ENCODE assay signal across 1 cellular context in the genomic region with DNA sequence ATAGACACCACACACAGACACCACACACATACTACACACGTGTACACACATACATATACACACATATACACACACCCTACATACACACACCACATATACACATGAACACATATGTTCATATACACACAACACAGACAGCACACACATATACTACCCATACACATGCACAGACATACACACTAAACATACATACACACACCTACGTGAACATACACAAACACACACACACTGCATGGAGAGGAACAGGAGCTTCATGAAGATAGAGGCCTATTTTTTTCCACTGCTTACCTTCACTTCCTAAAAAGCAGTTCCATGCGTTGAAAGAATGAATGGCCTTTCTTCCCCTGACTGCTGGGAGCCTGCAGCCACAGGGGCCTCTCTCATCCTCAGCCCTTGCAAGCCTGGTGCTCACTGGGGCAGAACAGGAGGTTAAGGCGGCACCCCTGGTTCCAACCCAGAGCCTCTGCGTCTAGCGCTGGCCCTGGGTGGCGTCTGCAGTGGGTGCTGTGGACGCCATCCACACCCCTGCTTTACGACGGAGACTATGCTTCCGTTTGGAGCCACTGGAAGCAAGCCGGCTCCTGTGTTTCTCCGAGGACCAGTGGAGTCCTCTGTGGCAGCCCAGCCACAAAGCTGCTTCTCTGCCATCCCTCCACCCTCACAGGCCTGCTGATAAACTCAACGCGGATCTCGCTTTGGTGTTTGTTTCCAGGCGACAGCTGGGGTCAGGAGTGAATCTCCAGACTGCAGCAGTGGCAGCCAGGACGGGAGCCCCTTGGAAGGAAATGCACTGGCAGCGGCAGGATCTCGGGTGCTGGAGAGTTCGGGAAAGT.
TF ChIP-seq lines count a peak whose summit lies in the region.

No MANE protein-coding gene starts in this region.

TF ChIP-seq in WTC11, 78 proteins besides CTCF, POLR2A, EP300 and RAD21 (continued from another document):
- TF ChIP-seq FOXP1 (CRISPR knock-in tag; IDR thresholded peaks at IDR 0.05; ENCODE audit: borderline replicate concordance) (0 out of 2 replicates have a peak, but pooled peaks have one; percentile 32), RELA (CRISPR knock-in tag; IDR thresholded peaks at IDR 0.05; ENCODE audit: borderline replicate concordance) (no peak), SOX15 (CRISPR knock-in tag; IDR thresholded peaks at IDR 0.05) (no peak), NFATC4 (CRISPR knock-in tag; IDR thresholded peaks at IDR 0.05) (no peak), MYBL2 (CRISPR knock-in tag; IDR thresholded peaks at IDR 0.05) (no peak)
- TF ChIP-seq, protein P1, sequence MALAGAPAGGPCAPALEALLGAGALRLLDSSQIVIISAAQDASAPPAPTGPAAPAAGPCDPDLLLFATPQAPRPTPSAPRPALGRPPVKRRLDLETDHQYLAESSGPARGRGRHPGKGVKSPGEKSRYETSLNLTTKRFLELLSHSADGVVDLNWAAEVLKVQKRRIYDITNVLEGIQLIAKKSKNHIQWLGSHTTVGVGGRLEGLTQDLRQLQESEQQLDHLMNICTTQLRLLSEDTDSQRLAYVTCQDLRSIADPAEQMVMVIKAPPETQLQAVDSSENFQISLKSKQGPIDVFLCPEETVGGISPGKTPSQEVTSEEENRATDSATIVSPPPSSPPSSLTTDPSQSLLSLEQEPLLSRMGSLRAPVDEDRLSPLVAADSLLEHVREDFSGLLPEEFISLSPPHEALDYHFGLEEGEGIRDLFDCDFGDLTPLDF (CRISPR knock-in tag; IDR thresholded peaks at IDR 0.05): no peak
